8 cellular contexts compared by ENCODE assay signal in the genomic region with DNA sequence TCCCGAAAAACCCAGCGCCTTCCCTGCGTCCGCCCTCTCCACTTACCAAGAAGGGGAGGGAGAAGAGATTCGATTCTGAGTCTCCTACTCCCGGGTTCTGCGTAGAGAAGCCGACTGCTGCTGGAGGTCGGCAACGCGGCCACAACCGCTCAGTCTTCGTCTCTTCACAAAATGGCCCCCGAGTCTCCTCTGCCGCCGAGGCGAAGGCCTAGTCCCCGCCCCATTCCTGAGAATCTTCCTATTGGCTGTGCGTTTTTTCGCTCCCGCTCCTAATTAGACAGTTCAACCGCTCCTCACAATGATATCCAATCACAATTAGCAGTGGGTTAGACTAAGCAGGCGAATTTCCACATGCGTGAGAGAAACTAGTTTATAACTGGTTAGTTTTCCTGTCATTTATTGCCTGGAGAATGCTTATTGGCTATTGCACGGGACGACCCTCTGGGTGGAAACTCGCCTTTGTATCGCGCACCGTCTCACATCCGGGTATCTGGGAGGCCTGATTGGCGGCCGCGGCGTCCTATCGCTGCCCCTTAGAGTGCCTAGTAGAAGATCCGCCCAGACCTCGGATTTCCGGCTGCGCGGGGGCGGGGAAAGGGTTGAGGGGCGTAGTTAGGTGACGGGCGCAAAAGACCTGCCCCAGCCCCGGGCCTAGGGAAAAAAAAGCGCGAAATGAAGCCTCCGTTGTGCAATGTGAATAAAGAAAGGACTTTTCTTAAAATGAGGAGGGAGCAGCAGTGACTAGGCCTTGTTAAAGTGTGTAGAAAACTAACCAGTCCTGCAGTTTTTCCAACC. TPM values are rescaled to one million over a fixed set of nuclear protein-coding genes. Genes with fewer than 3 reads are reported as not detected.
DNase-seq lines count a peak whose midpoint lies in the region; ATAC-seq, FAIRE-seq and TF ChIP-seq lines count a peak whose summit lies in the region.

TSS of gene HNRNPC (minus strand) at position 191 of the 795 bp plus-strand sequence. CDS start 35,249 bp downstream, outside the sequence.

- H3K4me1 ChIP-seq in adipocyte (ENCODE audit: control insufficient read depth, insufficient read depth, low read length): peaks cover 31% of the 10 kb centered on the region
- H3K4me1 ChIP-seq in pancreas: peaks cover 11 to 21% (median 17%) of the 10 kb centered on the region in 3 donors
- peaks cover 0 to 43% (median 23%) of the 10 kb centered on the region in 4 donors for H3K4me1 ChIP-seq in tibial artery

- H3K4me3 ChIP-seq in GM12875 (ENCODE audit: low read depth, low read length): peak within 1 kb of the TSS; percentile 75
- H3K4me3 ChIP-seq in adipocyte (ENCODE audit: low read length): peak within 1 kb of the TSS; percentile 97
- peak within 1 kb of the TSS; percentile 43 to 84 (median 64) for H3K4me3 ChIP-seq in pancreas
- peak within 1 kb of the TSS; percentile 78 to 96 for H3K4me3 ChIP-seq in tibial artery

- WGBS in pancreas, 2 donors: 0 to 1% methylated on average over 49 of the region's 49 CpGs

- ATAC-seq in HG02798 (IDR thresholded peaks at IDR 0.05; ENCODE audit: poor library complexity, unreplicated experiment): peak; percentile 95
- peak; percentile 97 for ATAC-seq in Right ventricle myocardium superior (ENCODE audit: poor library complexity)
- ATAC-seq in pancreas: peak; percentile 91 to 96 (median 92)

- TF ChIP-seq CTCF in GM12875 (IDR thresholded peaks at IDR 0.05; ENCODE audit: borderline replicate concordance, insufficient read depth, low read depth, low read length) (no peak), pancreas (IDR thresholded peaks at IDR 0.05) (no peak), tibial artery (IDR thresholded peaks at IDR 0.05) (peak in 1 of 2 experiments; percentile 30)

- H3K27ac ChIP-seq in pancreas: peak within 1 kb of the TSS; percentile 75 to 94 (median 88)
- H3K27ac ChIP-seq in tibial artery: peak within 1 kb of the TSS; percentile 96 to 98

- peak within 1 kb of the TSS; percentile 99 for H3K9ac ChIP-seq in adipocyte (ENCODE audit: low read length)

- H3K9me3 ChIP-seq in adipocyte (ENCODE audit: control insufficient read depth, low read length) (no peaks in the 10 kb centered on the region), pancreas (no peaks in the 10 kb centered on the region), tibial artery (no peaks in the 10 kb centered on the region)

- H3K36me3 ChIP-seq in adipocyte (ENCODE audit: control insufficient read depth, insufficient read depth, low read length, severe bottlenecking) (peaks cover 33% of the 10 kb centered on the region), pancreas (peaks cover 0 to 4% (median 1%) of the 10 kb centered on the region in 3 donors), tibial artery (peaks cover 3 to 14% (median 5%) of the 10 kb centered on the region in 3 donors)

- FAIRE-seq in pancreas (lab: Jason Lieb, UNC): peak; percentile 98

- intact Hi-C loops in Right ventricle myocardium superior (cut with DNase I): no loop called here
- intact Hi-C loops in pancreas (cut with DNase I): no loop called here
- intact Hi-C loops in tibial artery (cut with DNase I; ENCODE audit: low total_unique reads): loop anchor here (5.0 kb wide), 1 partner anchor 113 kb away; the partner anchor contains the start of gene SUPT16H

- DNase-seq in NCI-H1436 (lab: John Stamatoyannopoulos, UW) (peak; percentile 99), T follicular helper cell (ENCODE audit: low read depth) (peak; percentile 100), adipocyte (ENCODE audit: low read depth) (peak; percentile 100), Right ventricle myocardium superior (peak; percentile 100), pancreas (peak; percentile 99 to 100 (median 100)), tibial artery (peak; percentile 100)

- no peaks in the 10 kb centered on the region for H3K27me3 ChIP-seq in adipocyte (replicated peaks; ENCODE audit: control insufficient read depth, insufficient read depth, low read length)
- H3K27me3 ChIP-seq in pancreas: no peaks in the 10 kb centered on the region
- H3K27me3 ChIP-seq in tibial artery: no peaks in the 10 kb centered on the region

RNA-seq across cellular contexts. Expression of gene HNRNPC, which starts in this region (rescaled TPM):
- total RNA-seq in Right ventricle myocardium superior (238 TPM), pancreas (100 to 1,000 TPM; 118 to 257 (median 175) TPM)
- 100 to 1,000 TPM; 259 to 269 TPM for polyA plus RNA-seq in pancreas

Comparison
In these comparisons a context has a peak if more than half of its experiments do, and no peak if none do; other contexts are left out.
1. Peak in every context shown above with its lines: DNase-seq, ATAC-seq, H3K4me3 ChIP-seq and H3K27ac ChIP-seq.